ENCODE assay signal across 1 cellular context in the genomic region with DNA sequence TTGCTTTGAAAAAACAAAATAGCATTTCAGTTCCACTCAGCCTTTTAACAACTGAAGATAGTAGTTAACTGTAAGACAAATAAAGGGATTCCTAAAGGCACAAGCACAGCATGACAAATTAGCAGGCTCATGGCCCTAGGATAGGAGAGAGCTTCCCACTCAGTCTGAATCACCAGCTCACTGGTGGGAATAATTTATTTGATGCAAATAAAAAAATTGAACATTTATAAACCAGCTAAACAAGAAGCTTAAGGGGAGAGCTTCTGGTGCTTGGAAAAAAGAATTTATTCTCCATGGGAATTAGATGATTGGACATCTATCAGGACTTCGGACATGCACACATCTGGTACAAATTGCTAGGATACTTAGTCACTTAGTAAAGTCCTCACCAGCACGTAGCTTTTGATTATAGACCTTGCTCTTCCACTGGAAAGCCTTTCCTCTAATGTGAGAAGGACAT.
TF ChIP-seq lines count a peak whose summit lies in the region.

No MANE protein-coding gene starts in this region.

TF ChIP-seq in SK-N-SH treated with all-trans-retinoic acid at 6 μM for 48 hours, 23 proteins besides CTCF, POLR2A, EP300 and RAD21 (continued from another document):
- TF ChIP-seq PATZ1 (CRISPR knock-in tag; IDR thresholded peaks at IDR 0.05; ENCODE audit: borderline replicate concordance): no peak
- TF ChIP-seq CREB5 (CRISPR knock-in tag; IDR thresholded peaks at IDR 0.05; ENCODE audit: low read depth): no peak
- TF ChIP-seq POU6F1 (CRISPR knock-in tag; IDR thresholded peaks at IDR 0.05; ENCODE audit: borderline replicate concordance, low read depth): no peak
- no peak for TF ChIP-seq ARNTL (CRISPR knock-in tag; IDR thresholded peaks at IDR 0.05; ENCODE audit: borderline replicate concordance, low read depth)
- no peak for TF ChIP-seq ZNF8 (CRISPR knock-in tag; IDR thresholded peaks at IDR 0.05)
